Comparison of ENCODE assay signal across 12 cellular contexts in the genomic region with DNA sequence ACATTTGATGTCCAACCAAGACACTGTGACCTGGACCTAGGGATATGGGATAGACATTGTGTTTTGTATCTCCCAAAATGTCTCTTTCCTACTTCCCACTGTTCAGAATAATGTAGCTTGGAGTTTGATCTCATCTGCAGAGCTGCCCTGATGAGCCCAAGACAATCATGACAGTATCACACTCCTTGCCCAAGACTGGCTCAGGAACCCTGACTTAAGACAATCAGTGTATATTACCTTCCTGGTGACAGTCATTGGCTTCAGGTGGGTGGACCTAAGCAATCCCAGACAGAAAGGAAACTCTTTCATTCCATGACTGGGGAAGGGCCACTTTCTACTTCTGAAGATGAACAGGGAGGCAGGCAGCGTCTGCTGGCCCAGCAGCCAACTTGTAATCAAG. TPM values are rescaled to one million over a fixed set of nuclear protein-coding genes. Genes with fewer than 3 reads are reported as not detected.
"Had no signal": no experiment of that assay in that cellular context is flagged by ENCODE, and none has a peak within 500 bp of the region (broad histone marks: within the 10 kb centered on the region; RNA-seq: fewer than 3 reads in every experiment).

No MANE protein-coding gene starts in this region.

- H2AFZ ChIP-seq: GM23248 had no signal

- H3K27ac ChIP-seq: GM23248, KMS-11 had no signal

- ATAC-seq: HCT116 had no signal

- H3K4me1 ChIP-seq: HAP-1 had no signal

- H3K9ac ChIP-seq: GM23248, KMS-11 had no signal

- H3K4me2 ChIP-seq: KMS-11 had no signal

- H3K36me3 ChIP-seq: HAP-1 had no signal

- H3K4me3 ChIP-seq: GM23248, HAP-1 had no signal

- DNase-seq: GM23248, GOT3, H7, HFFc6, IMR-90, KBM-7 had no signal

- FAIRE-seq: HTR-8/SVneo had no signal

- H3K9me3 ChIP-seq: HAP-1 had no signal

RNA-seq across cellular contexts. Expression of a gene that starts 14.3 kb away (rescaled TPM):
- total RNA-seq: IMR-90 had no signal

RNA-seq across cellular contexts. Expression of a gene that starts 19.1 kb away (rescaled TPM):
- total RNA-seq: HT-29 had no signal

RNA-seq across cellular contexts. Expression of a gene that starts 55.6 kb away (rescaled TPM):
- total RNA-seq: H4, H7, HFFc6, HT-29, IMR-90 had no signal
- polyA plus RNA-seq: IMR-90 had no signal
